ENCODE assay signal across 24 cellular contexts in genomic region chr4:166144607-166145006, GRCh38.
"Had no signal": no experiment of that assay in that cellular context is flagged by ENCODE, and none has a peak within 500 bp of the region (broad histone marks: within the 10 kb centered on the region; RNA-seq: fewer than 3 reads in every experiment).

No MANE protein-coding gene starts in this region.

- H3K27ac ChIP-seq: gastrocnemius medialis, left lung, neutrophil, tibial artery, uterus had no signal

- H3K4me3 Mint-ChIP-seq: activated B cell treated with CpG ODN at 0.5 μM for 24 hours; activated CD4-positive, alpha-beta T cell treated with anti-CD3 and anti-CD28 coated beads, Interleukin-2, amount 10 ng/mL, durations not matched to agents 24 days and 14 days; activated CD8-positive, alpha-beta T cell treated with anti-CD3 and anti-CD28 coated beads, Interleukin-2, amount 10 ng/mL, durations not matched to agents 7 days and 5 days; activated naive CD8-positive, alpha-beta T cell; brain; central memory CD8-positive, alpha-beta T cell; naive thymus-derived CD4-positive, alpha-beta T cell; stimulated activated naive B cell treated with anti-CD40 and anti-IgM and Interleukin-4, amounts not matched to agents 10 μg/mL and 1 μg/mL and 100 μg/mL, for 72 hours had no signal

- H3K4me1 Mint-ChIP-seq: activated B cell treated with CpG ODN at 0.5 μM for 24 hours; activated CD4-positive, alpha-beta T cell treated with anti-CD3 and anti-CD28 coated beads, Interleukin-2, amount 10 ng/mL, durations not matched to agents 24 days and 14 days; brain; central memory CD8-positive, alpha-beta T cell; naive thymus-derived CD4-positive, alpha-beta T cell; stimulated activated naive B cell treated with anti-CD40 and anti-IgM and Interleukin-4, amounts not matched to agents 10 μg/mL and 1 μg/mL and 100 μg/mL, for 72 hours had no signal

- H3K4me3 ChIP-seq: gastrocnemius medialis, left lung, mucosa of descending colon, tibial artery, uterus had no signal

- H3K27me3 Mint-ChIP-seq: activated B cell treated with CpG ODN at 0.5 μM for 24 hours; activated CD4-positive, alpha-beta T cell treated with anti-CD3 and anti-CD28 coated beads, Interleukin-2, amount 10 ng/mL, durations not matched to agents 24 days and 14 days; activated naive CD8-positive, alpha-beta T cell; brain; central memory CD8-positive, alpha-beta T cell; naive thymus-derived CD4-positive, alpha-beta T cell; stimulated activated naive B cell treated with anti-CD40 and anti-IgM and Interleukin-4, amounts not matched to agents 10 μg/mL and 1 μg/mL and 100 μg/mL, for 72 hours had no signal

- H3K9me3 Mint-ChIP-seq: activated B cell treated with CpG ODN at 0.5 μM for 24 hours; activated CD4-positive, alpha-beta T cell treated with anti-CD3 and anti-CD28 coated beads, Interleukin-2, amount 10 ng/mL, durations not matched to agents 24 days and 14 days had no signal

- H3K27ac Mint-ChIP-seq: activated B cell treated with CpG ODN at 0.5 μM for 24 hours; activated CD4-positive, alpha-beta T cell treated with anti-CD3 and anti-CD28 coated beads, Interleukin-2, amount 10 ng/mL, durations not matched to agents 24 days and 14 days; activated CD8-positive, alpha-beta T cell treated with anti-CD3 and anti-CD28 coated beads, Interleukin-2, amount 10 ng/mL, durations not matched to agents 7 days and 5 days; activated naive CD8-positive, alpha-beta T cell; brain; naive thymus-derived CD4-positive, alpha-beta T cell; stimulated activated naive B cell treated with anti-CD40 and anti-IgM and Interleukin-4, amounts not matched to agents 10 μg/mL and 1 μg/mL and 100 μg/mL, for 72 hours had no signal

- H3K4me1 ChIP-seq: gastrocnemius medialis, left lung, tibial artery, uterus had no signal

- ATAC-seq: activated CD8-positive, alpha-beta T cell treated with anti-CD3 and anti-CD28 coated beads, Interleukin-2, amount 10 ng/mL, durations not matched to agents 7 days and 5 days; gastrocnemius medialis; left lung; mucosa of descending colon; naive thymus-derived CD4-positive, alpha-beta T cell; stimulated activated naive B cell treated with anti-CD40 and anti-IgM and Interleukin-4, amounts not matched to agents 10 μg/mL and 1 μg/mL and 100 μg/mL, for 72 hours had no signal

- H3K9me3 ChIP-seq: gastrocnemius medialis, left lung, mucosa of descending colon, neutrophil, tibial artery, uterus had no signal

- DNase-seq: activated B cell treated with CpG ODN at 0.5 μM for 24 hours; activated CD4-positive, alpha-beta T cell treated with anti-CD3 and anti-CD28 coated beads, Interleukin-2, amount 10 ng/mL, durations not matched to agents 24 days and 14 days; activated CD8-positive, alpha-beta memory T cell treated with anti-CD3 and anti-CD28 coated beads, Interleukin-2, amount 50 U/mL, for 4 hours; activated CD8-positive, alpha-beta T cell treated with anti-CD3 and anti-CD28 coated beads, Interleukin-2, amount 10 ng/mL, durations not matched to agents 7 days and 5 days; activated gamma-delta T cell; activated T-cell treated with anti-CD3 and anti-CD28 coated beads, Interleukin-2, amount 50 U/mL, for 48 hours; amygdala; cortex of kidney; effector CD4-positive, alpha-beta T cell; gastrocnemius medialis; islet precursor cell; left lung; mammary epithelial cell; mucosa of descending colon; naive thymus-derived CD4-positive, alpha-beta T cell; retina; stimulated activated CD4-positive, alpha-beta T cell treated with anti-CD3 and anti-CD28 coated beads, Interleukin-4, amount 100 ng/mL, for 1 hour; stimulated activated naive B cell treated with anti-CD40 and anti-IgM and Interleukin-4, amounts not matched to agents 10 μg/mL and 1 μg/mL and 100 μg/mL, for 72 hours; tibial artery; uterus had no signal

- H3K36me3 ChIP-seq: gastrocnemius medialis, left lung, neutrophil, tibial artery, uterus had no signal

- H3K27me3 ChIP-seq: gastrocnemius medialis, left lung, neutrophil, tibial artery, uterus had no signal

- H3K36me3 Mint-ChIP-seq: activated naive CD8-positive, alpha-beta T cell; brain; naive thymus-derived CD4-positive, alpha-beta T cell; stimulated activated naive B cell treated with anti-CD40 and anti-IgM and Interleukin-4, amounts not matched to agents 10 μg/mL and 1 μg/mL and 100 μg/mL, for 72 hours had no signal
